8 cellular contexts compared by ENCODE assay signal in genomic region chr13:50991624-50992610, GRCh38.
DNase-seq lines count a peak whose midpoint lies in the region; ATAC-seq, FAIRE-seq and TF ChIP-seq lines count a peak whose summit lies in the region.

No MANE protein-coding gene starts in this region.

- CTCF ChIA-PET in activated naive CD4-positive, alpha-beta T cell treated with anti-CD3 and anti-CD28 coated beads, Interleukin-2, amount 10 ng/mL, durations not matched to agents 7 days and 5 days (lab: Charles Lee) = interaction anchor here (2.0 kb wide), 1 partner anchor 77 kb away, joined by 9 read pairs; no protein-coding TSS in a partner anchor
- CTCF ChIA-PET in T-cell (lab: Charles Lee) = interaction anchor here in 1 of 2 donors (0.6 kb wide), 1 partner anchor 1866 kb away, joined by 3 read pairs; no protein-coding TSS in a partner anchor

- no peak overlapping the region for H3K4me3 ChIP-seq in BE2C (ENCODE audit: low read depth, low read length)

- peak; percentile 65 for DNase-seq in activated naive CD4-positive, alpha-beta T cell treated with anti-CD3 and anti-CD28 coated beads, Interleukin-2, amount 10 ng/mL, durations not matched to agents 7 days and 5 days
- no peak for DNase-seq in activated naive CD4-positive, alpha-beta T cell (lab: John Stamatoyannopoulos, UW)
- DNase-seq in T-cell (peak in 3 of 34 experiments; percentile 7 to 8 (median 7)), BE2C (no peak), NCI-H226 (no peak), D721Med (ENCODE audit: insufficient read length, low spot score) (no peak)
- DNase-seq in naive thymus-derived CD8-positive, alpha-beta T cell = peak in 4 of 10 donors; percentile 14 to 62 (median 32)

- no peaks in the 10 kb centered on the region for H3K36me3 Mint-ChIP-seq in activated naive CD4-positive, alpha-beta T cell treated with anti-CD3 and anti-CD28 coated beads, Interleukin-2, amount 10 ng/mL, durations not matched to agents 7 days and 5 days
- no peaks in the 10 kb centered on the region for H3K36me3 Mint-ChIP-seq in T-cell
- H3K36me3 Mint-ChIP-seq in naive thymus-derived CD8-positive, alpha-beta T cell = peaks cover 2 to 4% (median 3%) of the 10 kb centered on the region in 3 donors

- TF ChIP-seq CTCF in BE2C (IDR thresholded peaks at IDR 0.05; ENCODE audit: low read depth, low read length) (no peak), D721Med (IDR thresholded peaks at IDR 0.05; ENCODE audit: insufficient read depth, missing control alignments) (no peak)

- H3K27me3 Mint-ChIP-seq in activated naive CD4-positive, alpha-beta T cell treated with anti-CD3 and anti-CD28 coated beads, Interleukin-2, amount 10 ng/mL, durations not matched to agents 7 days and 5 days = peaks cover 1% of the 10 kb centered on the region
- no peaks in the 10 kb centered on the region for H3K27me3 Mint-ChIP-seq in T-cell
- no peaks in the 10 kb centered on the region for H3K27me3 Mint-ChIP-seq in naive thymus-derived CD8-positive, alpha-beta T cell

- H3K27me3 ChIP-seq in BE2C = no peaks in the 10 kb centered on the region

- no peaks in the 10 kb centered on the region for H3K9me3 ChIP-seq in BE2C

- peak overlapping the region; percentile 65 for H3K27ac Mint-ChIP-seq in activated naive CD4-positive, alpha-beta T cell treated with anti-CD3 and anti-CD28 coated beads, Interleukin-2, amount 10 ng/mL, durations not matched to agents 7 days and 5 days
- H3K27ac Mint-ChIP-seq in T-cell = peak overlapping the region; percentile 36 to 82
- H3K27ac Mint-ChIP-seq in naive thymus-derived CD8-positive, alpha-beta T cell = peak overlapping the region; percentile 39 to 93 (median 74)

- peak; percentile 59 for ATAC-seq in HG02970 (IDR thresholded peaks at IDR 0.05; ENCODE audit: low FRiP score, unreplicated experiment)
- ATAC-seq in T-cell (replicated peaks in 1 of 4) = peak; percentile 57 to 88 (median 60)
- peak; percentile 73 to 78 for ATAC-seq in naive thymus-derived CD8-positive, alpha-beta T cell

- no peaks in the 10 kb centered on the region for H3K36me3 ChIP-seq in BE2C

- POLR2A ChIA-PET in T-cell (lab: Charles Lee) = no interaction called here
- POLR2A ChIA-PET in naive thymus-derived CD8-positive, alpha-beta T cell (lab: Charles Lee) = no interaction called here

- H3K4me1 Mint-ChIP-seq in activated naive CD4-positive, alpha-beta T cell treated with anti-CD3 and anti-CD28 coated beads, Interleukin-2, amount 10 ng/mL, durations not matched to agents 7 days and 5 days = peaks cover 28% of the 10 kb centered on the region
- H3K4me1 Mint-ChIP-seq in T-cell = peaks cover 19 to 29% (median 24%) of the 10 kb centered on the region in 3 donors
- peaks cover 8 to 34% (median 28%) of the 10 kb centered on the region in 4 donors for H3K4me1 Mint-ChIP-seq in naive thymus-derived CD8-positive, alpha-beta T cell

- FAIRE-seq in D721Med (lab: Jason Lieb, UNC) = no peak

- H3K9me3 Mint-ChIP-seq in activated naive CD4-positive, alpha-beta T cell treated with anti-CD3 and anti-CD28 coated beads, Interleukin-2, amount 10 ng/mL, durations not matched to agents 7 days and 5 days = no peaks in the 10 kb centered on the region
- peaks cover 0 to 5% (median 4%) of the 10 kb centered on the region in 3 donors for H3K9me3 Mint-ChIP-seq in T-cell
- peaks cover 0 to 9% (median 3%) of the 10 kb centered on the region in 9 donors for H3K9me3 Mint-ChIP-seq in naive thymus-derived CD8-positive, alpha-beta T cell

- H3K4me3 Mint-ChIP-seq in activated naive CD4-positive, alpha-beta T cell treated with anti-CD3 and anti-CD28 coated beads, Interleukin-2, amount 10 ng/mL, durations not matched to agents 7 days and 5 days = peak overlapping the region; percentile 8
- peak overlapping the region in 2 of 3 donors; percentile 27 to 47 for H3K4me3 Mint-ChIP-seq in T-cell
- peak overlapping the region; percentile 29 to 72 (median 62) for H3K4me3 Mint-ChIP-seq in naive thymus-derived CD8-positive, alpha-beta T cell

- H3K4me1 ChIP-seq in BE2C = no peaks in the 10 kb centered on the region

Comparison
In these comparisons a context has a peak if more than half of its experiments do, and no peak if none do; other contexts are left out.
1. H3K4me3 Mint-ChIP-seq: peak in every context shown above with its lines; median percentile 62 in naive thymus-derived CD8-positive, alpha-beta T cell; 37 in T-cell; 8 in activated naive CD4-positive, alpha-beta T cell treated with anti-CD3 and anti-CD28 coated beads, Interleukin-2, amount 10 ng/mL, durations not matched to agents 7 days and 5 days.